ENCODE assay signal across 24 cellular contexts in genomic region chr12:47856094-47856493, GRCh38. TPM values are rescaled to one million over a fixed set of nuclear protein-coding genes. Genes with fewer than 3 reads are reported as not detected.
"Had no signal": no experiment of that assay in that cellular context is flagged by ENCODE, and none has a peak within 500 bp of the region (broad histone marks: within the 10 kb centered on the region; RNA-seq: fewer than 3 reads in every experiment).

No MANE protein-coding gene starts in this region.

- H3K9me3 Mint-ChIP-seq: mesothelial cell of epicardium; naive B cell; natural killer cell; nephron progenitor cell; neural progenitor cell; stimulated activated naive B cell treated with anti-CD40 and anti-IgM and Interleukin-4, amounts not matched to agents 10 μg/mL and 1 μg/mL and 100 μg/mL, for 72 hours had no signal

- H3K27ac Mint-ChIP-seq: mesothelial cell of epicardium; naive B cell; natural killer cell; nephron progenitor cell; neural progenitor cell; progenitor cell of endocrine pancreas; stimulated activated naive B cell treated with anti-CD40 and anti-IgM and Interleukin-4, amounts not matched to agents 10 μg/mL and 1 μg/mL and 100 μg/mL, for 72 hours had no signal

- ATAC-seq: left cardiac atrium; natural killer cell; stimulated activated naive B cell treated with anti-CD40 and anti-IgM and Interleukin-4, amounts not matched to agents 10 μg/mL and 1 μg/mL and 100 μg/mL, for 72 hours; stimulated activated naive CD8-positive, alpha-beta T cell treated with anti-CD3 and anti-CD28 coated beads, Interleukin-15, Interleukin-2, amounts not matched to agents 100 U/mL and 50 U/mL, for 24 hours had no signal

- H3K36me3 Mint-ChIP-seq: mesothelial cell of epicardium, naive B cell, natural killer cell, neural progenitor cell had no signal

- H3K27me3 Mint-ChIP-seq: stimulated activated naive B cell treated with anti-CD40 and anti-IgM and Interleukin-4, amounts not matched to agents 10 μg/mL and 1 μg/mL and 100 μg/mL, for 72 hours had no signal

- H3K4me1 Mint-ChIP-seq: naive B cell, natural killer cell had no signal

- DNase-seq: hippocampal formation; kidney glomerular epithelial cell; left cardiac atrium; left ventricle myocardium inferior; mesendoderm; naive B cell; natural killer cell; nephron progenitor cell; occipital lobe; right lobe of liver; stimulated activated CD4-positive, alpha-beta T cell treated with anti-CD3 and anti-CD28 coated beads, Interleukin-1b, Interleukin-23, amount 100 ng/mL, for 48 hours; stimulated activated CD4-positive, alpha-beta T cell treated with anti-CD3 and anti-CD28 coated beads, Interleukin-2, amount 100 ng/mL, for 48 hours; stimulated activated CD4-positive, alpha-beta T cell treated with anti-CD3 and anti-CD28 coated beads, Interleukin-4, amount 100 ng/mL, for 4 hours; stimulated activated CD8-positive, alpha-beta memory T cell treated with anti-CD3 and anti-CD28 coated beads, Interleukin-4, amount 100 ng/mL, for 48 hours; stimulated activated naive B cell treated with anti-CD40 and anti-IgM and Interleukin-4, amounts not matched to agents 10 μg/mL and 1 μg/mL and 100 μg/mL, for 72 hours; stimulated activated naive CD8-positive, alpha-beta T cell treated with anti-CD3 and anti-CD28 coated beads, Interleukin-15, Interleukin-2, amounts not matched to agents 100 U/mL and 50 U/mL, for 24 hours; stomach; testis; thyroid gland; transverse colon; upper lobe of left lung had no signal

- H3K4me3 Mint-ChIP-seq: mesothelial cell of epicardium; naive B cell; natural killer cell; nephron progenitor cell; neural progenitor cell; stimulated activated naive B cell treated with anti-CD40 and anti-IgM and Interleukin-4, amounts not matched to agents 10 μg/mL and 1 μg/mL and 100 μg/mL, for 72 hours had no signal

RNA-seq across cellular contexts. Expression of gene VDR, which starts 48.7 kb away (rescaled TPM):
- total RNA-seq: occipital lobe had no signal
